29 cellular contexts compared by ENCODE assay signal in genomic region chr13:107031691-107032090, GRCh38.
"Had no signal": no experiment of that assay in that cellular context is flagged by ENCODE, and none has a peak within 500 bp of the region (broad histone marks: within the 10 kb centered on the region; RNA-seq: fewer than 3 reads in every experiment).

No MANE protein-coding gene starts in this region.

- H3K36me3 ChIP-seq: colonic mucosa, WERI-Rb-1 had no signal

- H3K27ac ChIP-seq: body of pancreas, colonic mucosa, dorsolateral prefrontal cortex, WERI-Rb-1 had no signal

- H3K4me1 ChIP-seq: body of pancreas, colonic mucosa had no signal

- DNase-seq: activated B cell treated with CpG ODN at 0.5 μM for 24 hours; activated CD4-positive, alpha-beta T cell treated with anti-CD3 and anti-CD28 coated beads for 48 hours; activated CD4-positive, alpha-beta T cell treated with anti-CD3 and anti-CD28 coated beads, Interleukin-2, amount 50 U/mL, for 1 hour; activated CD4-positive, alpha-beta T cell treated with anti-CD3 and anti-CD28 coated beads, Interleukin-2, amount 50 U/mL, for 48 hours; activated CD8-positive, alpha-beta memory T cell treated with anti-CD3 and anti-CD28 coated beads for 24 hours; activated CD8-positive, alpha-beta T cell treated with anti-CD3 and anti-CD28 coated beads for 36 hours; activated effector memory CD4-positive, alpha-beta T cell treated with Interleukin-2 at 50 U/mL for 16 hours; activated gamma-delta T cell treated with Interleukin-2 at 50 U/mL for 16 hours; activated naive CD4-positive, alpha-beta T cell treated with anti-CD3 and anti-CD28 coated beads, Interleukin-2, amount 50 U/mL, for 16 hours; activated naive CD4-positive, alpha-beta T cell treated with Interleukin-2 at 50 U/mL for 16 hours; activated T-cell treated with anti-CD3 and anti-CD28 coated beads, Interleukin-2, amount 50 U/mL, for 4 hours; amniotic stem cell; anterior cingulate cortex; body of pancreas; central memory CD4-positive, alpha-beta T cell; cerebellar nuclear complex; colonic mucosa; dorsolateral prefrontal cortex; effector memory CD4-positive, alpha-beta T cell; endodermal cell; foreskin fibroblast; head of caudate nucleus; T-helper 1 cell; T-helper 17 cell; T1000; WERI-Rb-1 had no signal

- H3K9me3 ChIP-seq: body of pancreas, colonic mucosa had no signal

- H3K27me3 ChIP-seq: body of pancreas, colonic mucosa, dorsolateral prefrontal cortex had no signal

- H3K4me3 ChIP-seq: body of pancreas, colonic mucosa, dorsolateral prefrontal cortex had no signal

- ATAC-seq: activated CD4-positive, CD25-positive, alpha-beta regulatory T cell treated with anti-CD3 and anti-CD28 coated beads, Interleukin-2, amount 50 U/mL, for 24 hours; activated CD8-positive, alpha-beta T cell treated with anti-CD3 and anti-CD28 coated beads for 36 hours; activated T-cell treated with anti-CD3 and anti-CD28 coated beads, Interleukin-2, amount 50 U/mL, for 4 hours; activated T-helper 17 cell treated with anti-CD3 and anti-CD28 coated beads, Interleukin-2, amount 50 U/mL, for 72 hours; body of pancreas; esophagus mucosa; T-helper 17 cell had no signal
